ENCODE assay signal across 20 cellular contexts in the genomic region with DNA sequence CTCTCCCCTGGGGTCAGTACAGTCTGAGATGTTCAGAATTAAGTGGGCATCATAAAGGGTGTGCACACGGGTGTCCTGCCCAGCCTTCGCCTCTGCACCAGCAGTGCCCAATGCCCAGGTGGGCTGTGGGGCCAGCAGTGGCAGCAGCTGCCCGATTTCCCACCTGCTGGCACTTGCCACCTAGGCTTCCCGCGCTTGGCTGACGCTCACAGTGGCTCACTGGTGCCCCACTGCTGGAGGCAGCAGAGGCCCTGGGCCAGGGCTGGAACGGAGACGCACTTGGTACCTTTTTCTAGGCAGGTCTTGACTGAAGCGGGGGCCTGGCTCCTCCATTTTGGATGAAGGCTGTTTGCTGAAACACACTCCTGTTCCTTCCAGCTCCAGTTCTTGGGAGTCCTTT.
"Had no signal": no experiment of that assay in that cellular context is flagged by ENCODE, and none has a peak within 500 bp of the region (broad histone marks: within the 10 kb centered on the region; RNA-seq: fewer than 3 reads in every experiment).

No MANE protein-coding gene starts in this region.

- H3K4me3 Mint-ChIP-seq: activated CD4-positive, alpha-beta T cell treated with anti-CD3 and anti-CD28 coated beads, Interleukin-2, amount 10 ng/mL, durations not matched to agents 7 days and 5 days; activated CD8-positive, alpha-beta T cell treated with anti-CD3 and anti-CD28 coated beads, Interleukin-2, amount 10 ng/mL, durations not matched to agents 7 days and 5 days; activated naive CD4-positive, alpha-beta T cell treated with anti-CD3 and anti-CD28 coated beads, Interleukin-2, amount 10 ng/mL, durations not matched to agents 7 days and 5 days; activated T-cell treated with anti-CD3 and anti-CD28 coated beads, Interleukin-2, amount 50 U/mL, for 4 hours; dendritic cell treated with granulocyte-macrophage colony-stimulating factor and Interleukin-4, amounts not matched to agents 40 ng/mL and 50 ng/mL, for 4 days; immature natural killer cell; nephron; stimulated activated memory B cell treated with anti-CD40 and anti-IgM and Interleukin-4, amounts not matched to agents 10 μg/mL and 1 μg/mL and 100 μg/mL, for 72 hours had no signal

- H3K4me1 Mint-ChIP-seq: nephron had no signal

- H3K4me3 ChIP-seq: right atrium auricular region, SK-N-MC, skin epidermis had no signal

- H3K27ac Mint-ChIP-seq: activated CD4-positive, alpha-beta T cell treated with anti-CD3 and anti-CD28 coated beads, Interleukin-2, amount 10 ng/mL, durations not matched to agents 7 days and 5 days; activated CD8-positive, alpha-beta T cell treated with anti-CD3 and anti-CD28 coated beads, Interleukin-2, amount 10 ng/mL, durations not matched to agents 7 days and 5 days; dendritic cell treated with granulocyte-macrophage colony-stimulating factor and Interleukin-4, amounts not matched to agents 40 ng/mL and 50 ng/mL, for 4 days; nephron; progenitor cell of endocrine pancreas had no signal

- H3K9me3 Mint-ChIP-seq: immature natural killer cell had no signal

- ATAC-seq: activated CD8-positive, alpha-beta T cell treated with anti-CD3 and anti-CD28 coated beads, Interleukin-2, amount 10 ng/mL, durations not matched to agents 7 days and 5 days; activated T-cell treated with anti-CD3 and anti-CD28 coated beads, Interleukin-2, amount 50 U/mL, for 4 hours; esophagus mucosa; stimulated activated memory B cell treated with anti-CD40 and anti-IgM and Interleukin-4, amounts not matched to agents 10 μg/mL and 1 μg/mL and 100 μg/mL, for 72 hours had no signal

- DNase-seq: activated CD4-positive, alpha-beta T cell treated with anti-CD3 and anti-CD28 coated beads, Interleukin-2, amount 10 ng/mL, durations not matched to agents 7 days and 5 days; activated CD4-positive, CD25-positive, alpha-beta regulatory T cell; activated CD8-positive, alpha-beta T cell treated with anti-CD3 and anti-CD28 coated beads, Interleukin-2, amount 10 ng/mL, durations not matched to agents 7 days and 5 days; activated effector memory CD4-positive, alpha-beta T cell treated with Interleukin-2 at 50 U/mL for 16 hours; activated naive CD4-positive, alpha-beta T cell treated with anti-CD3 and anti-CD28 coated beads, Interleukin-2, amount 10 ng/mL, durations not matched to agents 7 days and 5 days; activated T-cell treated with anti-CD3 and anti-CD28 coated beads, Interleukin-2, amount 50 U/mL, for 4 hours; effector CD8-positive, alpha-beta T cell; immature natural killer cell; stimulated activated CD4-positive, alpha-beta T cell treated with anti-CD3 and anti-CD28 coated beads, Interleukin-15, amount 100 ng/mL, for 24 hours; stimulated activated CD4-positive, alpha-beta T cell treated with anti-CD3 and anti-CD28 coated beads, Interleukin-2, amount 100 ng/mL, for 48 hours; T-helper 1 cell; T1000 had no signal

- H3K27me3 Mint-ChIP-seq: activated CD4-positive, alpha-beta T cell treated with anti-CD3 and anti-CD28 coated beads, Interleukin-2, amount 10 ng/mL, durations not matched to agents 7 days and 5 days; activated naive CD4-positive, alpha-beta T cell treated with anti-CD3 and anti-CD28 coated beads, Interleukin-2, amount 10 ng/mL, durations not matched to agents 7 days and 5 days; dendritic cell treated with granulocyte-macrophage colony-stimulating factor and Interleukin-4, amounts not matched to agents 40 ng/mL and 50 ng/mL, for 4 days; progenitor cell of endocrine pancreas; stimulated activated memory B cell treated with anti-CD40 and anti-IgM and Interleukin-4, amounts not matched to agents 10 μg/mL and 1 μg/mL and 100 μg/mL, for 72 hours had no signal

- H3K27me3 ChIP-seq: right atrium auricular region had no signal

- H3K27ac ChIP-seq: right atrium auricular region, SK-N-MC had no signal
